Comparison of ENCODE assay signal across 21 cellular contexts in the genomic region with DNA sequence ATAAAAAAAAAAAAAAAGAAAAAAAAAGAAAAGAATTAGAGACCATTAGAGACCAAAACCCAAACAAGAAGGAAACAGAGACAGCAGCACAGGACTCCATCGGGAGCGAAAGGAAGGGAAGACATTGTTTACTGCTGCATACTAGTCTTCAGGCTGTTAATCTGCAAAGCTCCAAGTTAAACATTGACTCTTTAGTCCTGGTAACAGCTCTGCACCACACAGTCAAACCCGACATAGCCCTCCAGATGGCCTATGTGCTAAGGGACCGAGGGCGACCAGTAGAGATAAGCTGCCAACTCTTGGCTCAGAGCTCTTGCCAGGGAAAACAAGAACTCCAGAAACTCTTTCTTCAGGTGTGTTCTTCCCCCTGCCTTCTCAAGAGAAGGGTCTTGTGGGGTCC. TPM values are rescaled to one million over a fixed set of nuclear protein-coding genes. Genes with fewer than 3 reads are reported as not detected.
DNase-seq lines count a peak whose midpoint lies in the region; ATAC-seq and TF ChIP-seq lines count a peak whose summit lies in the region.
"Had no signal": no experiment of that assay in that cellular context is flagged by ENCODE, and none has a peak within 500 bp of the region (broad histone marks: within the 10 kb centered on the region; RNA-seq: fewer than 3 reads in every experiment).

No MANE protein-coding gene starts in this region.

- TF ChIP-seq CTCF in spleen (IDR thresholded peaks at IDR 0.05 in 8 of 11, conservative IDR thresholded peaks at IDR 0.05 in 3 of 11) = no peak
- no peak for TF ChIP-seq CTCF in ascending aorta (IDR thresholded peaks at IDR 0.05)

- POLR2A ChIA-PET in T-cell (lab: Charles Lee) = interaction anchor here in 1 of 2 donors (0.6 kb wide), 1 partner anchor 106 kb away, joined by 4 read pairs; no protein-coding TSS in a partner anchor

- H3K27ac ChIP-seq in spleen (no peak overlapping the region), ascending aorta (no peak overlapping the region)
- H3K27ac ChIP-seq: epithelial cell of prostate, heart left ventricle, left lung, SK-N-MC, testis had no signal

- H3K27me3 Mint-ChIP-seq in T-cell = no peaks in the 10 kb centered on the region
- H3K27me3 Mint-ChIP-seq: B cell; stimulated activated naive B cell treated with anti-CD40 and anti-IgM and Interleukin-4, amounts not matched to agents 10 μg/mL and 1 μg/mL and 100 μg/mL, for 72 hours had no signal

- H3K4me3 Mint-ChIP-seq in T-cell = no peak overlapping the region
- H3K4me3 Mint-ChIP-seq: B cell; mesothelial cell of epicardium; stimulated activated naive B cell treated with anti-CD40 and anti-IgM and Interleukin-4, amounts not matched to agents 10 μg/mL and 1 μg/mL and 100 μg/mL, for 72 hours had no signal

- H3K27ac Mint-ChIP-seq in T-cell = peak overlapping the region; percentile 16 to 39
- H3K27ac Mint-ChIP-seq: B cell; mesothelial cell of epicardium; stimulated activated naive B cell treated with anti-CD40 and anti-IgM and Interleukin-4, amounts not matched to agents 10 μg/mL and 1 μg/mL and 100 μg/mL, for 72 hours had no signal

- ATAC-seq in T-cell (replicated peaks in 1 of 4) (no peak), left lobe of liver (peak; percentile 71), HG02973 (IDR thresholded peaks at IDR 0.05; ENCODE audit: unreplicated experiment) (no peak)
- ATAC-seq: heart left ventricle; left lung; stimulated activated naive B cell treated with anti-CD40 and anti-IgM and Interleukin-4, amounts not matched to agents 10 μg/mL and 1 μg/mL and 100 μg/mL, for 72 hours had no signal

- no peaks in the 10 kb centered on the region for H3K9me3 Mint-ChIP-seq in T-cell
- H3K9me3 Mint-ChIP-seq: mesothelial cell of epicardium had no signal

- H3K4me3 ChIP-seq in spleen (no peak overlapping the region), ascending aorta (no peak overlapping the region)
- H3K4me3 ChIP-seq: heart left ventricle, left lung, SK-N-MC, testis had no signal

- H3K36me3 Mint-ChIP-seq in T-cell = peaks cover 24% of the 10 kb centered on the region

- H3K36me3 ChIP-seq in spleen (peaks cover 0 to 75% (median 15%) of the 10 kb centered on the region in 6 donors), ascending aorta (peaks cover 6 to 21% of the 10 kb centered on the region in 2 donors)

- peaks cover 2 to 50% (median 34%) of the 10 kb centered on the region in 6 donors for H3K4me1 ChIP-seq in spleen
- peaks cover 0 to 3% of the 10 kb centered on the region in 2 donors for H3K4me1 ChIP-seq in ascending aorta
- H3K4me1 ChIP-seq: testis had no signal

- H3K9me3 ChIP-seq in spleen (no peaks in the 10 kb centered on the region), ascending aorta (no peaks in the 10 kb centered on the region)
- H3K9me3 ChIP-seq: heart left ventricle, left lung, testis had no signal

- DNase-seq in DMS53 (lab: John Stamatoyannopoulos, UW) (peak; percentile 34), DMS53 treated with DMSO at 0.1 percent for 48 hours (lab: John Stamatoyannopoulos, UW; ENCODE audit: unreplicated experiment) (no peak), T-cell (no peak), left lobe of liver (ENCODE audit: low spot score) (no peak), spleen (peak; percentile 12), NCI-H510A (lab: John Stamatoyannopoulos, UW) (no peak), ascending aorta (ENCODE audit: low spot score in 2 of 2) (no peak)
- DNase-seq: activated CD4-positive, alpha-beta T cell treated with anti-CD3 and anti-CD28 coated beads, Interleukin-2, amount 50 U/mL, for 4 hours; activated T-cell treated with anti-CD3 and anti-CD28 coated beads for 4 hours; anterior cingulate cortex; NCI-H1417 treated with DMSO at 0.1 percent for 48 hours; stimulated activated naive B cell treated with anti-CD40 and anti-IgM and Interleukin-4, amounts not matched to agents 10 μg/mL and 1 μg/mL and 100 μg/mL, for 72 hours; T-helper 9 cell; testis had no signal

- intact Hi-C loops in spleen (cut with DNase I; ENCODE audit: low total_unique reads) = no loop called here
- intact Hi-C loops in ascending aorta (cut with DNase I) = no loop called here

- H3K27me3 ChIP-seq in spleen (replicated peaks in 1 of 7) (no peaks in the 10 kb centered on the region), ascending aorta (no peaks in the 10 kb centered on the region)
- H3K27me3 ChIP-seq: heart left ventricle, left lung, testis had no signal

- 91 to 95% (median 95%) methylated on average over 5 of the region's 5 CpGs for WGBS in spleen, 5 donors

- CTCF ChIA-PET in T-cell (lab: Charles Lee) = interaction anchor here in 1 of 2 donors (0.7 kb wide), 1 partner anchor 638 kb away, joined by 3 read pairs; no protein-coding TSS in a partner anchor

- peaks cover 34 to 36% (median 35%) of the 10 kb centered on the region in 3 donors for H3K4me1 Mint-ChIP-seq in T-cell
- H3K4me1 Mint-ChIP-seq: mesothelial cell of epicardium had no signal

- no peak for TF ChIP-seq POLR2A in spleen (IDR thresholded peaks at IDR 0.05)

RNA-seq across cellular contexts. Expression of gene P2RX4, which starts 7.8 kb away (rescaled TPM):
- total RNA-seq in T-cell (10 to 100 TPM; 36.2 to 62.3 (median 36.9) TPM), left lobe of liver (11.6 TPM), spleen (10 to 100 TPM; 27.8 to 97.9 (median 35.8) TPM), ascending aorta (4.3 TPM)
- polyA plus RNA-seq in spleen = 10 to 100 TPM; 12.0 to 21.5 (median 17.8) TPM

Comparison
In these comparisons a context has a peak if more than half of its experiments do, and no peak if none do; other contexts are left out.
1. DNase-seq: peak in DMS53 (single experiment) and spleen (single experiment); none in DMS53 treated with DMSO at 0.1 percent for 48 hours (single experiment), T-cell (0 of 34), left lobe of liver (single experiment), NCI-H510A (single experiment) and ascending aorta (0 of 2).